In the genomic region with DNA sequence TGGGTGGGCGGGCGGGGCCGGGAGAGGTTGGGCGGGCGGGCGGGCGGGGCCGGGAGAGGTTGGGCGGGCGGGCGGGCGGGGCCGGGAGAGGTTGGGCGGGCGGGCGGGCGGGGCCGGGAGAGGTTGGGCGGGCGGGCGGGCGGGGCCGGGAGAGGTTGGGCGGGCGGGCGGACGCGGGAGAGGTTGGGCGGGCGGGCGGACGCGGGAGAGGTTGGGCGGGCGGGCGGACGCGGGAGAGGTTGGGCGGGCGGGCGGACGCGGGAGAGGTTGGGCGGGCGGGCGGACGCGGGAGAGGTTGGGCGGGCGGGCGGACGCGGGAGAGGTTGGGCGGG, we compare ENCODE assay signal across 8 cellular contexts. TPM values are rescaled to one million over a fixed set of nuclear protein-coding genes. Genes with fewer than 3 reads are reported as not detected.
DNase-seq lines count a peak whose midpoint lies in the region; ATAC-seq and TF ChIP-seq lines count a peak whose summit lies in the region.
"Not testable (repeated sequence)": the region's sequence is repeated elsewhere in the genome, so short reads cannot be mapped to it uniquely, and the experiment has no call there.

No MANE protein-coding gene starts in this region.

- CTCF ChIA-PET in PC-3 (lab: Charles Lee) = interaction anchor here (1.2 to 1.4 kb wide), 2 partner anchors 30 to 84 kb away, joined by 4 to 5 read pairs; a partner anchor contains a TSS
- CTCF ChIA-PET in activated CD4-positive, alpha-beta memory T cell treated with anti-CD3 and anti-CD28 coated beads, Interleukin-2, amount 10 ng/mL, durations not matched to agents 7 days and 5 days (lab: Charles Lee) = interaction anchor here (1.1 to 3.8 kb wide), 3 partner anchors 9 to 97 kb away, joined by 3 to 21 read pairs (median 4); a partner anchor contains a TSS

- H3K9me3 Mint-ChIP-seq in activated CD4-positive, alpha-beta memory T cell treated with anti-CD3 and anti-CD28 coated beads, Interleukin-2, amount 10 ng/mL, durations not matched to agents 7 days and 5 days; central memory CD8-positive, alpha-beta T cell; stimulated activated effector memory CD8-positive, alpha-beta T cell treated with anti-CD3 and anti-CD28 coated beads, Interleukin-12 subunit alpha, Interleukin-12 subunit beta, amount 100 ng/mL, for 72 hours: not testable (repeated sequence)

- H3K4me3 ChIP-seq in GM12875 (ENCODE audit: low read depth, low read length) = peak overlapping the region; percentile 71
- peak overlapping the region; percentile 84; the same call in 1 of the 2 replicates for H3K4me3 ChIP-seq in PC-3 (ENCODE audit: low read length)
- peak overlapping the region; percentile 54 to 60 for H3K4me3 ChIP-seq in gastroesophageal sphincter
- peak overlapping the region; percentile 24 for H3K4me3 ChIP-seq in mucosa of descending colon

- not testable (repeated sequence) for H2AFZ ChIP-seq in PC-3 (ENCODE audit: low read length)

- not testable (repeated sequence) for H3K9me2 ChIP-seq in PC-3 (replicated peaks; ENCODE audit: low read length)

- not testable (repeated sequence) for DNase-seq in PC-3; activated CD4-positive, alpha-beta memory T cell treated with anti-CD3 and anti-CD28 coated beads, Interleukin-2, amount 10 ng/mL, durations not matched to agents 7 days and 5 days; central memory CD8-positive, alpha-beta T cell (ENCODE audit: low spot score in 2 of 2); mucosa of descending colon; stimulated activated effector memory CD8-positive, alpha-beta T cell treated with anti-CD3 and anti-CD28 coated beads, Interleukin-12 subunit alpha, Interleukin-12 subunit beta, amount 100 ng/mL, for 72 hours (ENCODE audit: low spot score in 2 of 2)

- not testable (repeated sequence) for H3F3A ChIP-seq in PC-3 (ENCODE audit: low read length, unreplicated experiment)

- TF ChIP-seq CTCF in 22Rv1 (IDR thresholded peaks at IDR 0.05); GM12875 (IDR thresholded peaks at IDR 0.05; ENCODE audit: borderline replicate concordance, insufficient read depth, low read depth, low read length); PC-3 (conservative IDR thresholded peaks at IDR 0.05; ENCODE audit: low read depth, low read length); gastroesophageal sphincter (IDR thresholded peaks at IDR 0.05); mucosa of descending colon (IDR thresholded peaks at IDR 0.05): not testable (repeated sequence)

- H3K9ac ChIP-seq in PC-3 (ENCODE audit: low read length) = peak overlapping the region; percentile 93

- not testable (repeated sequence) for H3K9me3 ChIP-seq in PC-3 (ENCODE audit: low read length); gastroesophageal sphincter; mucosa of descending colon

- not testable (repeated sequence) for BruUV-seq in PC-3 (replicated peaks; lab: Mats Ljungman, UMichigan)

- peak overlapping the region; percentile 83 for H3K4me3 Mint-ChIP-seq in activated CD4-positive, alpha-beta memory T cell treated with anti-CD3 and anti-CD28 coated beads, Interleukin-2, amount 10 ng/mL, durations not matched to agents 7 days and 5 days
- H3K4me3 Mint-ChIP-seq in central memory CD8-positive, alpha-beta T cell = peak overlapping the region; percentile 91
- H3K4me3 Mint-ChIP-seq in stimulated activated effector memory CD8-positive, alpha-beta T cell treated with anti-CD3 and anti-CD28 coated beads, Interleukin-12 subunit alpha, Interleukin-12 subunit beta, amount 100 ng/mL, for 72 hours = peak overlapping the region; percentile 95

- peaks cover 33% of the 10 kb centered on the region for H3K4me1 ChIP-seq in PC-3 (ENCODE audit: insufficient read depth, low read length)
- H3K4me1 ChIP-seq in gastroesophageal sphincter = peaks cover 0 to 36% (median 10%) of the 10 kb centered on the region in 3 donors
- peaks cover 20% of the 10 kb centered on the region for H3K4me1 ChIP-seq in mucosa of descending colon (ENCODE audit: low read depth)

- WGBS in gastroesophageal sphincter (ENCODE audit: low coverage in 1 of 2), 2 donors = no CpG with 5 or more reads among the region's 54 CpGs

- H3K27me3 Mint-ChIP-seq in activated CD4-positive, alpha-beta memory T cell treated with anti-CD3 and anti-CD28 coated beads, Interleukin-2, amount 10 ng/mL, durations not matched to agents 7 days and 5 days; central memory CD8-positive, alpha-beta T cell: not testable (repeated sequence)

- ATAC-seq in PC-3; central memory CD8-positive, alpha-beta T cell (replicated peaks; ENCODE audit: extremely low read depth, poor library complexity, severe bottlenecking); gastroesophageal sphincter; mucosa of descending colon; stimulated activated effector memory CD8-positive, alpha-beta T cell treated with anti-CD3 and anti-CD28 coated beads, Interleukin-12 subunit alpha, Interleukin-12 subunit beta, amount 100 ng/mL, for 72 hours: not testable (repeated sequence)

- peaks cover 47% of the 10 kb centered on the region for H3K4me1 Mint-ChIP-seq in activated CD4-positive, alpha-beta memory T cell treated with anti-CD3 and anti-CD28 coated beads, Interleukin-2, amount 10 ng/mL, durations not matched to agents 7 days and 5 days
- peaks cover 16% of the 10 kb centered on the region for H3K4me1 Mint-ChIP-seq in central memory CD8-positive, alpha-beta T cell
- H3K4me1 Mint-ChIP-seq in stimulated activated effector memory CD8-positive, alpha-beta T cell treated with anti-CD3 and anti-CD28 coated beads, Interleukin-12 subunit alpha, Interleukin-12 subunit beta, amount 100 ng/mL, for 72 hours = peaks cover 30% of the 10 kb centered on the region

- not testable (repeated sequence) for H3K4me2 ChIP-seq in PC-3 (ENCODE audit: low read length)

- H3K27ac ChIP-seq in 22Rv1 = peak overlapping the region; percentile 98
- not testable (repeated sequence) for H3K27ac ChIP-seq in PC-3 (ENCODE audit: low read length)
- H3K27ac ChIP-seq in gastroesophageal sphincter = peak overlapping the region; percentile 81 to 96 (median 90)

- H3K27ac Mint-ChIP-seq in activated CD4-positive, alpha-beta memory T cell treated with anti-CD3 and anti-CD28 coated beads, Interleukin-2, amount 10 ng/mL, durations not matched to agents 7 days and 5 days = peak overlapping the region; percentile 98
- H3K27ac Mint-ChIP-seq in central memory CD8-positive, alpha-beta T cell (ENCODE audit: low read depth); stimulated activated effector memory CD8-positive, alpha-beta T cell treated with anti-CD3 and anti-CD28 coated beads, Interleukin-12 subunit alpha, Interleukin-12 subunit beta, amount 100 ng/mL, for 72 hours: not testable (repeated sequence)

- peaks cover 45% of the 10 kb centered on the region for H3K79me2 ChIP-seq in PC-3 (ENCODE audit: low read length)

- not testable (repeated sequence) for H3K27me3 ChIP-seq in PC-3 (ENCODE audit: low read length); gastroesophageal sphincter

- TF ChIP-seq POLR2A in gastroesophageal sphincter (IDR thresholded peaks at IDR 0.05) = not testable (repeated sequence)

- not testable (repeated sequence) for H4K20me1 ChIP-seq in PC-3 (ENCODE audit: low read length)

- peaks cover 22% of the 10 kb centered on the region for H3K36me3 Mint-ChIP-seq in activated CD4-positive, alpha-beta memory T cell treated with anti-CD3 and anti-CD28 coated beads, Interleukin-2, amount 10 ng/mL, durations not matched to agents 7 days and 5 days (ENCODE audit: low read depth)
- peaks cover 10% of the 10 kb centered on the region for H3K36me3 Mint-ChIP-seq in central memory CD8-positive, alpha-beta T cell (ENCODE audit: insufficient read depth)
- H3K36me3 Mint-ChIP-seq in stimulated activated effector memory CD8-positive, alpha-beta T cell treated with anti-CD3 and anti-CD28 coated beads, Interleukin-12 subunit alpha, Interleukin-12 subunit beta, amount 100 ng/mL, for 72 hours = peaks cover 16% of the 10 kb centered on the region

- not testable (repeated sequence) for H3K36me3 ChIP-seq in PC-3 (ENCODE audit: low read depth, low read length); gastroesophageal sphincter; mucosa of descending colon (ENCODE audit: low read depth)

- not testable (repeated sequence) for TF ChIP-seq EP300 in gastroesophageal sphincter (IDR thresholded peaks at IDR 0.05)

- POLR2A ChIA-PET in PC-3 (lab: Charles Lee; ENCODE audit: unreplicated experiment) = interaction anchor here (0.8 kb wide), 1 partner anchor 9 kb away, joined by 10 read pairs; a partner anchor contains a TSS
- POLR2A ChIA-PET in activated CD4-positive, alpha-beta memory T cell treated with anti-CD3 and anti-CD28 coated beads, Interleukin-2, amount 10 ng/mL, durations not matched to agents 7 days and 5 days (lab: Charles Lee) = interaction anchor here (0.7 to 6.0 kb wide), 8 partner anchors 11 to 170 kb away, joined by 3 to 159 read pairs (median 6); a partner anchor contains a TSS

- intact Hi-C loops in PC-3 (cut with micrococcal nuclease) = loop anchor here (1.0 to 5.0 kb wide), 3 partner anchors 10 to 104 kb away; a partner anchor contains a TSS
- intact Hi-C loops in mucosa of descending colon (cut with DNase I, micrococcal nuclease) = not testable (repeated sequence)

RNA-seq across cellular contexts. Expression of a gene that starts 0.3 kb away (rescaled TPM):
- total RNA-seq in PC-3 (2014; rRNA removed) = 56.2 and 59.5 TPM in 2 replicates
- total RNA-seq in activated CD4-positive, alpha-beta memory T cell treated with anti-CD3 and anti-CD28 coated beads, Interleukin-2, amount 10 ng/mL, durations not matched to agents 7 days and 5 days = 10 to 100 TPM; 25.9 to 26.2 TPM
- 10 to 100 TPM; 50.3 to 68.2 (median 58.0) TPM for total RNA-seq in gastroesophageal sphincter
- total RNA-seq in mucosa of descending colon = 10 to 100 TPM; 21.6 to 29.0 (median 24.8) TPM

RNA-seq across cellular contexts. Expression of a gene that starts 9.4 kb away (rescaled TPM):
- total RNA-seq in PC-3 (2014; rRNA removed) (99.2 and 117 TPM in 2 replicates), gastroesophageal sphincter (100 to 1,000 TPM in 1 of 4 donors, 10 to 100 TPM in 3; 63.5 to 129 (median 69.1) TPM), mucosa of descending colon (10 to 100 TPM; 47.0 to 94.0 (median 76.1) TPM)
- 100 to 1,000 TPM; 114 TPM for total RNA-seq in activated CD4-positive, alpha-beta memory T cell treated with anti-CD3 and anti-CD28 coated beads, Interleukin-2, amount 10 ng/mL, durations not matched to agents 7 days and 5 days

Comparison
In these comparisons a context has a peak if more than half of its experiments do, and no peak if none do; other contexts are left out.
1. H3K4me3 ChIP-seq: peak in every context shown above with its lines; median percentile 84 in PC-3; 71 in GM12875; 57 in gastroesophageal sphincter; 24 in mucosa of descending colon.